ENCODE assay signal across 13 cellular contexts in genomic region chr1:183604811-183605210, GRCh38. TPM values are rescaled to one million over a fixed set of nuclear protein-coding genes. Genes with fewer than 3 reads are reported as not detected.
DNase-seq lines count a peak whose midpoint lies in the region; ATAC-seq and TF ChIP-seq lines count a peak whose summit lies in the region.
"Had no signal": no experiment of that assay in that cellular context is flagged by ENCODE, and none has a peak within 500 bp of the region (broad histone marks: within the 10 kb centered on the region; RNA-seq: fewer than 3 reads in every experiment).

No MANE protein-coding gene starts in this region.

- no peaks in the 10 kb centered on the region for H3K36me3 Mint-ChIP-seq in HFFc6 (ENCODE audit: low read depth)

- CTCF ChIA-PET in mammary epithelial cell (lab: Charles Lee; ENCODE audit: low non-redundant PET), result no interaction called here

- ATAC-seq in GM18498 (IDR thresholded peaks at IDR 0.05; ENCODE audit: unreplicated experiment) (peak; percentile 36), mucosa of descending colon (peak; percentile 17)
- ATAC-seq: foreskin keratinocyte had no signal

- H3K4me3 ChIP-seq in mucosa of descending colon (no peak overlapping the region), osteoblast (ENCODE audit: insufficient read depth, low read length) (no peak overlapping the region), mammary epithelial cell (replicated peaks in 1 of 3; ENCODE audit: insufficient read depth in 1 of 3, low read depth in 2 of 3, low read length in 3 of 3) (no peak overlapping the region)
- H3K4me3 ChIP-seq: dorsolateral prefrontal cortex, vagina had no signal

- no peak overlapping the region for H3K27ac ChIP-seq in osteoblast (ENCODE audit: low read depth, low read length)
- no peak overlapping the region for H3K27ac ChIP-seq in mammary epithelial cell (ENCODE audit: insufficient read depth, low read depth, low read length)
- H3K27ac ChIP-seq: foreskin keratinocyte, vagina had no signal

- dilution Hi-C loops in mammary epithelial cell (cut with HindIII; ENCODE audit: low sequenced_read_pairs), result loop anchor here (5.0 kb wide), 1 partner anchor 78 kb away; no protein-coding TSS in a partner anchor

- no TSS peak for BruUV-seq in mammary epithelial cell (replicated peaks; lab: Mats Ljungman, UMichigan)

- WGBS in mammary epithelial cell (ENCODE audit: low coverage, missing lambda C conversion rate), result 95% methylated on average over 8 of the region's 8 CpGs

- H4K20me1 ChIP-seq in osteoblast (ENCODE audit: insufficient read depth, low read length) (no peaks in the 10 kb centered on the region), mammary epithelial cell (ENCODE audit: insufficient read depth, low read length) (no peaks in the 10 kb centered on the region)

- TF ChIP-seq CTCF in HFFc6 (IDR thresholded peaks at IDR 0.05) (no peak), mucosa of descending colon (IDR thresholded peaks at IDR 0.05) (no peak), osteoblast (IDR thresholded peaks at IDR 0.05; ENCODE audit: extremely low read depth, low read depth, low read length) (no peak), mammary epithelial cell (conservative IDR thresholded peaks at IDR 0.05 in 1 of 2, IDR thresholded peaks at IDR 0.05 in 1 of 2; ENCODE audit: extremely low read depth in 1 of 2, insufficient read depth in 1 of 2, low read depth in 1 of 2, low read length in 2 of 2) (no peak)

- H3K27me3 ChIP-seq in osteoblast (ENCODE audit: insufficient read depth, low read length) (no peaks in the 10 kb centered on the region), mammary epithelial cell (ENCODE audit: insufficient read depth, low read length) (no peaks in the 10 kb centered on the region)
- H3K27me3 ChIP-seq: dorsolateral prefrontal cortex, foreskin keratinocyte, vagina had no signal

- H3K4me2 ChIP-seq in osteoblast (ENCODE audit: insufficient read depth, low read length) (no peak overlapping the region), mammary epithelial cell (ENCODE audit: insufficient read depth, low read depth, low read length) (no peak overlapping the region)

- no peaks in the 10 kb centered on the region; the same call in none of the 2 replicates for H3K27me3 Mint-ChIP-seq in HFFc6 (ENCODE audit: insufficient read depth)

- H3K4me3 Mint-ChIP-seq in HFFc6, result no peak overlapping the region

- no peak overlapping the region for H3K9ac ChIP-seq in mammary epithelial cell (ENCODE audit: insufficient read depth, low read length)

- no peaks in the 10 kb centered on the region for H3K9me3 ChIP-seq in mucosa of descending colon
- no peaks in the 10 kb centered on the region for H3K9me3 ChIP-seq in osteoblast (ENCODE audit: low read depth, low read length)
- H3K9me3 ChIP-seq in mammary epithelial cell (replicated peaks; ENCODE audit: insufficient read depth, low read length), result no peaks in the 10 kb centered on the region
- H3K9me3 ChIP-seq: vagina had no signal

- H3K4me1 ChIP-seq in mucosa of descending colon (ENCODE audit: low read depth) (no peaks in the 10 kb centered on the region), osteoblast (ENCODE audit: insufficient read depth, low read length) (peaks cover 34% of the 10 kb centered on the region), mammary epithelial cell (ENCODE audit: insufficient read depth, low read length) (peaks cover 23% of the 10 kb centered on the region)

- DNase-seq in HFFc6 (no peak), NOMO-1 (lab: John Stamatoyannopoulos, UW; ENCODE audit: unreplicated experiment in 2 of 2) (peak; percentile 80 to 83), mucosa of descending colon (no peak), osteoblast (ENCODE audit: insufficient read length, low spot score, missing footprints) (no peak), mammary epithelial cell (no peak), glomerular visceral epithelial cell (ENCODE audit: extremely low spot score) (no peak), HuH-7 (ENCODE audit: low spot score) (no peak)
- DNase-seq: activated T-cell treated with anti-CD3 and anti-CD28 coated beads, Interleukin-2, amount 50 U/mL, for 1 hour; dorsolateral prefrontal cortex; foreskin keratinocyte had no signal

- H3K9me3 Mint-ChIP-seq in HFFc6, result no peaks in the 10 kb centered on the region

- in situ Hi-C loops in mammary epithelial cell (cut with MboI; ENCODE audit: low sequenced_read_pairs in 2 of 2), result no loop called here

- H2AFZ ChIP-seq in osteoblast (ENCODE audit: low read length) (no peak overlapping the region), mammary epithelial cell (ENCODE audit: low read depth, low read length) (no peak overlapping the region)

- intact Hi-C loops in mucosa of descending colon (cut with DNase I, micrococcal nuclease) (no loop called here), mammary epithelial cell (cut with micrococcal nuclease) (no loop called here)

- H3K79me2 ChIP-seq in osteoblast (ENCODE audit: insufficient read depth, low read length) (no peaks in the 10 kb centered on the region), mammary epithelial cell (ENCODE audit: insufficient read depth, low read length) (no peaks in the 10 kb centered on the region)

- H3K36me3 ChIP-seq in mucosa of descending colon (ENCODE audit: low read depth) (no peaks in the 10 kb centered on the region), osteoblast (ENCODE audit: insufficient read depth, low read length) (no peaks in the 10 kb centered on the region), mammary epithelial cell (ENCODE audit: insufficient read depth, low read length) (no peaks in the 10 kb centered on the region)
- H3K36me3 ChIP-seq: vagina had no signal

- H3K4me1 Mint-ChIP-seq in HFFc6 (ENCODE audit: low read depth), result peaks cover 80% of the 10 kb centered on the region

- H3K27ac Mint-ChIP-seq in HFFc6, result peak overlapping the region; percentile 64; the same call in 1 of the 2 replicates

RNA-seq across cellular contexts. Expression of gene NCF2, which starts 14.6 kb away (rescaled TPM):
- 1 to 10 TPM in 4 of 6 experiments, under 1 TPM in 2; 0.61 to 2.8 (median 1.5) TPM for total RNA-seq in HFFc6 (2021; fragmentation: NEBNext Ultra II Directional; extraction: Animal tissue kit (Norgen Biotek cat#: 25700))
- 1 to 10 TPM; 2.0 to 8.9 (median 8.3) TPM for total RNA-seq in mucosa of descending colon
- total RNA-seq in osteoblast, result 0.88 and 2.2 TPM in 2 replicates
- 1 to 10 TPM in 1 of 2 donors, under 1 TPM in 1; under 0.01 to 8.5 TPM for total RNA-seq in mammary epithelial cell
- polyA plus RNA-seq in mammary epithelial cell, result 3.4 TPM
- polyA minus RNA-seq in mammary epithelial cell, result not detected

RNA-seq across cellular contexts. Expression of gene ARPC5, which starts 30.8 kb away (rescaled TPM):
- total RNA-seq in HFFc6 (2021; fragmentation: NEBNext Ultra II Directional; extraction: Animal tissue kit (Norgen Biotek cat#: 25700)), result 100 to 1,000 TPM; 231 to 263 (median 249) TPM
- total RNA-seq in mucosa of descending colon, result 100 to 1,000 TPM; 101 to 158 (median 123) TPM
- 156 and 157 TPM in 2 replicates for total RNA-seq in osteoblast
- 100 to 1,000 TPM; 162 to 186 TPM for total RNA-seq in mammary epithelial cell
- polyA plus RNA-seq in mammary epithelial cell, result 125 TPM
- 125 TPM for polyA minus RNA-seq in mammary epithelial cell

RNA-seq across cellular contexts. Expression of gene APOBEC4, which starts 48.3 kb away (rescaled TPM):
- total RNA-seq in HFFc6 (2021; fragmentation: NEBNext Ultra II Directional; extraction: Animal tissue kit (Norgen Biotek cat#: 25700)), result not detected
- total RNA-seq in mucosa of descending colon (under 1 TPM in 1 of 3 donors, not detected in 2; 0.55 TPM), osteoblast (under 0.01 TPM in 1 of 2 replicates, not detected in the other), mammary epithelial cell (not detected)
- not detected for polyA plus RNA-seq in mammary epithelial cell
- not detected for polyA minus RNA-seq in mammary epithelial cell
- total RNA-seq: dorsolateral prefrontal cortex, foreskin keratinocyte, vagina had no signal
- polyA plus RNA-seq: foreskin keratinocyte, keratinocyte had no signal

Comparison
In these comparisons a context has a peak if more than half of its experiments do, and no peak if none do; other contexts are left out.
1. DNase-seq: peak in NOMO-1 (2 of 2); none in HFFc6 (single experiment), mucosa of descending colon (0 of 3), osteoblast (single experiment), mammary epithelial cell (single experiment), glomerular visceral epithelial cell (single experiment) and HuH-7 (single experiment).